In genomic region chr12:69467400-69467799, GRCh38 we compare ENCODE assay signal across 20 cellular contexts. TPM values are rescaled to one million over a fixed set of nuclear protein-coding genes. Genes with fewer than 3 reads are reported as not detected.
DNase-seq lines count a peak whose midpoint lies in the region; ATAC-seq, FAIRE-seq and TF ChIP-seq lines count a peak whose summit lies in the region.
"Had no signal": no experiment of that assay in that cellular context is flagged by ENCODE, and none has a peak within 500 bp of the region (broad histone marks: within the 10 kb centered on the region; RNA-seq: fewer than 3 reads in every experiment).

No MANE protein-coding gene starts in this region.

- 70 to 73% methylated on average over 4 of the region's 4 CpGs for WGBS in gastroesophageal sphincter (ENCODE audit: low coverage in 1 of 2), 2 donors

- H3K27ac ChIP-seq in OCI-LY7 (ENCODE audit: low read depth, low read length, poor library complexity, severe bottlenecking) (peak overlapping the region; percentile 17), keratinocyte (ENCODE audit: control insufficient read depth, insufficient read depth, low read length) (no peak overlapping the region), gastroesophageal sphincter (no peak overlapping the region)
- H3K27ac ChIP-seq: cardiac muscle cell, HL-60, right atrium auricular region had no signal

- no TSS peak for BruUV-seq in OCI-LY7 (replicated peaks; lab: Mats Ljungman, UMichigan)

- POLR2A ChIA-PET in OCI-LY7 (lab: Charles Lee): interaction anchor here (0.6 to 1.1 kb wide), 5 partner anchors 9 to 861 kb away, joined by 3 read pairs; no protein-coding TSS in a partner anchor

- no peaks in the 10 kb centered on the region for H3K9me1 ChIP-seq in keratinocyte (ENCODE audit: control insufficient read depth, extremely low read depth, insufficient read depth, low read length)

- peaks cover 44% of the 10 kb centered on the region for H3K4me1 Mint-ChIP-seq in CD14-positive monocyte
- peaks cover 33 to 40% (median 39%) of the 10 kb centered on the region in 3 donors for H3K4me1 Mint-ChIP-seq in IgD-negative memory B cell

- H3K4me1 ChIP-seq in OCI-LY7 (ENCODE audit: insufficient read depth, low read length, poor library complexity, severe bottlenecking): peaks cover 43% of the 10 kb centered on the region
- peaks cover 21% of the 10 kb centered on the region for H3K4me1 ChIP-seq in keratinocyte (ENCODE audit: control insufficient read depth, extremely low read depth, insufficient read depth, low read length)
- peaks cover 0 to 23% (median 14%) of the 10 kb centered on the region in 3 donors for H3K4me1 ChIP-seq in gastroesophageal sphincter

- DNase-seq in CD14-positive monocyte (ENCODE audit: low spot score): no peak
- peak; percentile 24 for DNase-seq in OCI-LY7 (ENCODE audit: low spot score)
- DNase-seq in keratinocyte (ENCODE audit: low read depth, low spot score): no peak
- no peak for DNase-seq in NCI-H510A (lab: John Stamatoyannopoulos, UW)
- DNase-seq in NCI-H345 treated with DMSO at 0.1 percent for 48 hours (lab: John Stamatoyannopoulos, UW; ENCODE audit: unreplicated experiment): no peak
- DNase-seq: activated gamma-delta T cell, amygdala, DMS153, GF-D8, left colon, NCI-H1092 treated with DMSO at 0.1 percent for 48 hours, nucleus accumbens, Peyer's patch had no signal

- no peaks in the 10 kb centered on the region for H3K27me3 Mint-ChIP-seq in CD14-positive monocyte (ENCODE audit: low read depth in 3 of 3)
- no peaks in the 10 kb centered on the region for H3K27me3 Mint-ChIP-seq in IgD-negative memory B cell
- H3K27me3 Mint-ChIP-seq: CD4-positive, alpha-beta memory T cell had no signal

- dilution Hi-C loops in keratinocyte (cut with MboI; ENCODE audit: extremely low pct_ligation_motif_present, low sequenced_read_pairs): no loop called here

- peaks cover 0 to 2% (median 0%) of the 10 kb centered on the region in 7 donors for H3K9me3 Mint-ChIP-seq in CD14-positive monocyte
- no peaks in the 10 kb centered on the region for H3K9me3 Mint-ChIP-seq in IgD-negative memory B cell
- H3K9me3 Mint-ChIP-seq: CD4-positive, alpha-beta memory T cell had no signal

- H3K27me3 ChIP-seq in keratinocyte (ENCODE audit: control insufficient read depth, extremely low read depth, insufficient read depth, low read length): no peaks in the 10 kb centered on the region
- H3K27me3 ChIP-seq in gastroesophageal sphincter: no peaks in the 10 kb centered on the region
- H3K27me3 ChIP-seq: cardiac muscle cell, Peyer's patch, right atrium auricular region had no signal

- H3K79me2 ChIP-seq in OCI-LY7 (ENCODE audit: insufficient read depth, low read depth, low read length) (peaks cover 21% of the 10 kb centered on the region), keratinocyte (ENCODE audit: control insufficient read depth, insufficient read depth, low read length) (peaks cover 21% of the 10 kb centered on the region)

- H2AFZ ChIP-seq in OCI-LY7 (ENCODE audit: low read length): peak overlapping the region; percentile 89
- peak overlapping the region; percentile 31 for H2AFZ ChIP-seq in keratinocyte (ENCODE audit: control insufficient read depth, low read length)

- intact Hi-C loops in CD14-positive monocyte (cut with micrococcal nuclease): no loop called here
- intact Hi-C loops in OCI-LY7 (cut with micrococcal nuclease; ENCODE audit: unreplicated experiment): no loop called here

- peak overlapping the region; percentile 16 for H3K4me3 ChIP-seq in OCI-LY7 (ENCODE audit: low read depth, low read length, poor library complexity, severe bottlenecking)
- no peak overlapping the region for H3K4me3 ChIP-seq in keratinocyte (ENCODE audit: control insufficient read depth in 2 of 3, extremely low read depth in 1 of 3, insufficient read depth in 2 of 3, low read depth in 1 of 3, low read length in 3 of 3)
- H3K4me3 ChIP-seq in gastroesophageal sphincter: no peak overlapping the region
- H3K4me3 ChIP-seq: cardiac muscle cell, Peyer's patch, right atrium auricular region had no signal

- CTCF ChIA-PET in OCI-LY7 (lab: Charles Lee; ENCODE audit: unreplicated experiment): no interaction called here

- TF ChIP-seq POLR2A in gastroesophageal sphincter (IDR thresholded peaks at IDR 0.05): no peak

- peak overlapping the region; percentile 28 to 69 for H3K4me3 Mint-ChIP-seq in CD14-positive monocyte
- peak overlapping the region; percentile 62 to 83 (median 68) for H3K4me3 Mint-ChIP-seq in IgD-negative memory B cell

- H3K9me3 ChIP-seq in OCI-LY7 (ENCODE audit: low read length) (no peaks in the 10 kb centered on the region), keratinocyte (ENCODE audit: control insufficient read depth, low read depth, low read length) (no peaks in the 10 kb centered on the region), gastroesophageal sphincter (no peaks in the 10 kb centered on the region)
- H3K9me3 ChIP-seq: Peyer's patch, right atrium auricular region had no signal

- peaks cover 13% of the 10 kb centered on the region for H4K20me1 ChIP-seq in OCI-LY7 (ENCODE audit: insufficient read depth, low read length)
- H4K20me1 ChIP-seq in keratinocyte (ENCODE audit: control insufficient read depth, extremely low read depth, insufficient read depth, low read length): no peaks in the 10 kb centered on the region

- TF ChIP-seq CTCF in CD14-positive monocyte (IDR thresholded peaks at IDR 0.05): no peak
- no peak for TF ChIP-seq CTCF in OCI-LY7 (conservative IDR thresholded peaks at IDR 0.05; ENCODE audit: low read length)
- no peak for TF ChIP-seq CTCF in keratinocyte (optimal IDR thresholded peaks at IDR 0.05 in 1 of 3, IDR thresholded peaks at IDR 0.05 in 1 of 3, conservative IDR thresholded peaks at IDR 0.05 in 1 of 3; ENCODE audit: extremely low read depth in 1 of 3, insufficient read depth in 2 of 3, low read length in 3 of 3)
- no peak for TF ChIP-seq CTCF in gastroesophageal sphincter (IDR thresholded peaks at IDR 0.05)

- H3K36me3 ChIP-seq in OCI-LY7 (ENCODE audit: insufficient read depth, low read length) (no peaks in the 10 kb centered on the region), keratinocyte (ENCODE audit: control insufficient read depth in 2 of 2, extremely low read depth in 1 of 2, insufficient read depth in 2 of 2, low read length in 2 of 2) (no peaks in the 10 kb centered on the region), gastroesophageal sphincter (no peaks in the 10 kb centered on the region)
- H3K36me3 ChIP-seq: cardiac muscle cell, Peyer's patch, right atrium auricular region had no signal

- no peak for ATAC-seq in HG02973 (IDR thresholded peaks at IDR 0.05; ENCODE audit: unreplicated experiment)
- ATAC-seq in gastroesophageal sphincter: no peak
- ATAC-seq: left colon had no signal

- no peak for TF ChIP-seq EP300 in gastroesophageal sphincter (IDR thresholded peaks at IDR 0.05)

- peaks cover 0 to 2% of the 10 kb centered on the region in 2 donors for H3K36me3 Mint-ChIP-seq in CD14-positive monocyte
- H3K36me3 Mint-ChIP-seq in IgD-negative memory B cell: peaks cover 1% of the 10 kb centered on the region

- H3K4me2 ChIP-seq in OCI-LY7 (ENCODE audit: low read length) (peak overlapping the region; percentile 55), keratinocyte (ENCODE audit: control insufficient read depth, extremely low read depth, insufficient read depth, low read depth, low read length) (no peak overlapping the region)

- H3K9me2 ChIP-seq in OCI-LY7 (ENCODE audit: insufficient read depth, low read length): no peaks in the 10 kb centered on the region

- peak; percentile 29 for FAIRE-seq in keratinocyte (lab: Jason Lieb, UNC)

- H3K27ac Mint-ChIP-seq in CD14-positive monocyte (peak overlapping the region; percentile 52 to 88 (median 69)), IgD-negative memory B cell (peak overlapping the region; percentile 3 to 86 (median 48))

- no peak overlapping the region for H3K9ac ChIP-seq in keratinocyte (ENCODE audit: control insufficient read depth, extremely low read depth, insufficient read depth, low read length)

RNA-seq across cellular contexts. Expression of gene FRS2, which starts 2.8 kb away (rescaled TPM):
- polyA plus RNA-seq in CD14-positive monocyte (10 to 100 TPM in 1 of 2 donors, 1 to 10 TPM in 1; 6.8 to 13.6 TPM), IgD-negative memory B cell (11.2 TPM), keratinocyte (23.1 to 28.6 TPM (median 24.3 TPM) in 3 replicates)
- total RNA-seq in OCI-LY7 (2014; rRNA removed; shearing (Covaris generic)): 9.9 and 18.5 TPM in 2 replicates
- total RNA-seq in OCI-LY7 (2022) (10.4 and 11.1 TPM in 2 replicates), gastroesophageal sphincter (10 to 100 TPM; 39.9 to 70.6 (median 59.1) TPM)
- 6.6 TPM for polyA plus RNA-seq in keratinocyte (2011; ENCODE audit: low read depth)
- 13.5 and 27.7 TPM in 2 replicates for polyA plus RNA-seq in keratinocyte (2011; cell fraction: cytosol; rRNA removed)
- 21.5 and 25.6 TPM in 2 replicates for polyA plus RNA-seq in keratinocyte (2011; cell fraction: nucleus; rRNA removed)
- polyA plus RNA-seq in keratinocyte (2012; ENCODE audit: low replicate concordance): 7.7 and 18.0 TPM in 2 replicates
- polyA minus RNA-seq in keratinocyte: 12.1 to 62.0 TPM (median 44.3 TPM) in 3 replicates
- 46.0 TPM for polyA minus RNA-seq in keratinocyte (2011; cell fraction: cytosol; rRNA and poly(A)+ RNA removed)
- 42.3 and 58.3 TPM in 2 replicates for polyA minus RNA-seq in keratinocyte (2011; cell fraction: nucleus; rRNA and poly(A)+ RNA removed)
